ENCODE assay signal across 19 cellular contexts in the genomic region with DNA sequence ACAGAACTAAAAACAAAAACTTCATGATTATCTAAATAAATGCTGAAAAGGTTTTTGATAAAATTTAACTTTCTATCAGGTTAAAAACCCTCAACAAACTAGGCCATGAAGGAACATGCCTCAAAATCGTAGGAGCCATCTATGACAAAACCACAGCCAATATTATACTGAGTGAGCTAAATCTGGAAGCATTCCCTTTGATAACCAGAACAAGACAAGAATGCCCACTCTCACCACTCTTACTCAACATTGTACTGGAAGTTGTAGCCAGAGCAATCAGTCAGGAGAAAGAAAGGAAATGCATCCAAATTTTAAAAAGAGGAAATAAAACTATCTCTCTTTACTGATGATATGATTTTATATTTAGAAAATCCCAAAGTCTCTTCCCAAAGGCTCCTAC.
DNase-seq lines count a peak whose midpoint lies in the region; ATAC-seq and TF ChIP-seq lines count a peak whose summit lies in the region.
"Had no signal": no experiment of that assay in that cellular context is flagged by ENCODE, and none has a peak within 500 bp of the region (broad histone marks: within the 10 kb centered on the region; RNA-seq: fewer than 3 reads in every experiment).

No MANE protein-coding gene starts in this region.

- no peaks in the 10 kb centered on the region for H3K36me3 ChIP-seq in fibroblast of lung (ENCODE audit: control insufficient read depth, insufficient read depth, low read length)
- H3K36me3 ChIP-seq: BLaER1 had no signal

- no peak overlapping the region for H3K4me2 ChIP-seq in fibroblast of lung (ENCODE audit: extremely low read depth, insufficient read depth, low read length)
- H3K4me2 ChIP-seq: BLaER1, GM23338 had no signal

- H3K4me1 ChIP-seq in fibroblast of lung (ENCODE audit: control insufficient read depth, extremely low read depth, insufficient read depth, low read length): no peaks in the 10 kb centered on the region
- H3K4me1 ChIP-seq: BLaER1 had no signal

- TF ChIP-seq CTCF in fibroblast of lung (conservative IDR thresholded peaks at IDR 0.05 in 1 of 2, IDR thresholded peaks at IDR 0.05 in 1 of 2; ENCODE audit: low read depth in 1 of 2, low read length in 2 of 2) (no peak), omental fat pad (IDR thresholded peaks at IDR 0.05) (no peak)

- no peaks in the 10 kb centered on the region for H3K9me3 ChIP-seq in fibroblast of lung (ENCODE audit: control insufficient read depth, insufficient read depth, low read depth, low read length)
- H3K9me3 ChIP-seq: BLaER1 had no signal

- no peaks in the 10 kb centered on the region for H3K79me2 ChIP-seq in fibroblast of lung (ENCODE audit: control insufficient read depth, insufficient read depth, low read length)

- H3K27ac ChIP-seq in fibroblast of lung (ENCODE audit: insufficient read depth, low read length): no peak overlapping the region
- H3K27ac ChIP-seq: BLaER1 had no signal

- no peak overlapping the region for H3K9ac ChIP-seq in fibroblast of lung (ENCODE audit: insufficient read depth, low read length)
- H3K9ac ChIP-seq: BLaER1 had no signal

- H2AFZ ChIP-seq in fibroblast of lung (ENCODE audit: low read length): no peak overlapping the region
- H2AFZ ChIP-seq: GM23338 had no signal

- no peak overlapping the region for H3K4me3 ChIP-seq in fibroblast of lung (replicated peaks in 1 of 4; ENCODE audit: control extremely low read depth in 1 of 4, insufficient read depth in 1 of 4, low read depth in 3 of 4, low read length in 4 of 4)
- H3K4me3 ChIP-seq: BLaER1, GM23338 had no signal

- DNase-seq in LHCN-M2 (ENCODE audit: low read depth) (peak; percentile 43), amniotic epithelial cell (ENCODE audit: low read depth) (peak; percentile 86), fibroblast of lung (ENCODE audit: low read depth in 2 of 2) (peak; percentile 18 to 82), omental fat pad (ENCODE audit: low spot score) (no peak)
- DNase-seq in activated T-cell treated with anti-CD3 and anti-CD28 coated beads, Interleukin-2, amount 50 U/mL, for 1 hour: no peak
- DNase-seq in stimulated activated CD4-positive, alpha-beta T cell treated with anti-CD3 and anti-CD28 coated beads, Interleukin-4, amount 100 ng/mL, for 1 hour: no peak
- DNase-seq: CD8-positive, alpha-beta T cell; DMS79 treated with DMSO at 0.1 percent for 48 hours; GDM1; KBM-7; NCI-H1436 treated with DMSO at 0.1 percent for 48 hours; NCI-H2029 treated with DMSO at 0.1 percent for 48 hours; NCI-H510A; NCI-H774; PC-3 had no signal

- H4K20me1 ChIP-seq in fibroblast of lung (ENCODE audit: control insufficient read depth, extremely low read depth, insufficient read depth, low read length): no peaks in the 10 kb centered on the region
- H4K20me1 ChIP-seq: BLaER1 had no signal

- no peaks in the 10 kb centered on the region for H3K27me3 ChIP-seq in fibroblast of lung (ENCODE audit: control insufficient read depth, insufficient read depth, low read length)
- H3K27me3 ChIP-seq: BLaER1 had no signal

- ATAC-seq in omental fat pad (ENCODE audit: low FRiP score): peak; percentile 57
- no peak for ATAC-seq in GM19463 (IDR thresholded peaks at IDR 0.05; ENCODE audit: unreplicated experiment)
- ATAC-seq: CD8-positive, alpha-beta T cell; GM23338; HCT116; PC-3 had no signal

Comparison
In these comparisons a context has a peak if more than half of its experiments do, and no peak if none do; other contexts are left out.
1. DNase-seq: peak in LHCN-M2 (single experiment), amniotic epithelial cell (single experiment) and fibroblast of lung (2 of 2); none in omental fat pad (single experiment), activated T-cell treated with anti-CD3 and anti-CD28 coated beads, Interleukin-2, amount 50 U/mL, for 1 hour (single experiment) and stimulated activated CD4-positive, alpha-beta T cell treated with anti-CD3 and anti-CD28 coated beads, Interleukin-4, amount 100 ng/mL, for 1 hour (single experiment).